In genomic region chr2:214233164-214233563, GRCh38 we compare ENCODE assay signal across 34 cellular contexts.
"Had no signal": no experiment of that assay in that cellular context is flagged by ENCODE, and none has a peak within 500 bp of the region (broad histone marks: within the 10 kb centered on the region; RNA-seq: fewer than 3 reads in every experiment).

No MANE protein-coding gene starts in this region.

- DNase-seq: activated effector memory CD4-positive, alpha-beta T cell treated with anti-CD3 and anti-CD28 coated beads, Interleukin-2, amount 50 U/mL, for 16 hours; activated effector memory CD4-positive, alpha-beta T cell treated with Interleukin-2 at 50 U/mL for 16 hours; activated gamma-delta T cell; activated gamma-delta T cell treated with Interleukin-2 at 50 U/mL for 16 hours; activated naive CD4-positive, alpha-beta T cell; activated naive CD4-positive, alpha-beta T cell treated with anti-CD3 and anti-CD28 coated beads for 36 hours; activated naive CD4-positive, alpha-beta T cell treated with anti-CD3 and anti-CD28 coated beads, Interleukin-2, amount 10 ng/mL, durations not matched to agents 7 days and 5 days; activated naive CD4-positive, alpha-beta T cell treated with anti-CD3 and anti-CD28 coated beads, Interleukin-2, amount 50 U/mL, for 16 hours; activated naive CD4-positive, alpha-beta T cell treated with Interleukin-2 at 50 U/mL for 16 hours; activated naive CD8-positive, alpha-beta T cell treated with anti-CD3 and anti-CD28 coated beads for 36 hours; activated naive CD8-positive, alpha-beta T cell treated with anti-CD3 and anti-CD28 coated beads, Interleukin-2, amount 10 ng/mL, durations not matched to agents 7 days and 5 days; activated naive CD8-positive, alpha-beta T cell treated with anti-CD3 and anti-CD28 coated beads, Interleukin-2, amount 50 U/mL, for 24 hours; activated T-cell treated with anti-CD3 and anti-CD28 coated beads, Interleukin-2, amount 50 U/mL, for 1 hour; activated T-cell treated with anti-CD3 and anti-CD28 coated beads, Interleukin-2, amount 50 U/mL, for 24 hours; activated T-cell treated with anti-CD3 and anti-CD28 coated beads, Interleukin-2, amount 50 U/mL, for 4 hours; activated T-cell treated with anti-CD3 and anti-CD28 coated beads, Interleukin-2, amount 50 U/mL, for 48 hours; activated T-cell treated with anti-CD3 and anti-CD28 coated beads, Interleukin-2, amount 50 U/mL, for 72 hours; adrenal gland; amniotic stem cell; amygdala; anterior cingulate cortex; aorta; body of pancreas; brain microvascular endothelial cell; caudate nucleus; central memory CD4-positive, alpha-beta T cell; cerebellar nuclear complex had no signal

- FAIRE-seq: astrocyte, bronchial epithelial cell had no signal

- H3K4me3 ChIP-seq: adrenal gland, ascending aorta, body of pancreas, breast epithelium, cardiac muscle cell had no signal

- H3K9me3 ChIP-seq: adrenal gland, ascending aorta, body of pancreas, breast epithelium had no signal

- H3K27me3 ChIP-seq: adrenal gland, ascending aorta, body of pancreas, brain microvascular endothelial cell, breast epithelium, cardiac muscle cell had no signal

- H3K4me1 ChIP-seq: adrenal gland, ascending aorta, body of pancreas, breast epithelium had no signal

- H3K27ac ChIP-seq: adrenal gland, ascending aorta, body of pancreas, brain microvascular endothelial cell, breast epithelium, cardiac muscle cell had no signal

- ATAC-seq: activated naive CD4-positive, alpha-beta T cell treated with anti-CD3 and anti-CD28 coated beads, Interleukin-2, amount 50 U/mL, for 72 hours; activated naive CD8-positive, alpha-beta T cell treated with anti-CD3 and anti-CD28 coated beads, Interleukin-2, amount 50 U/mL, for 24 hours; activated T-cell treated with anti-CD3 and anti-CD28 coated beads, Interleukin-2, amount 50 U/mL, for 4 hours; activated T-cell treated with anti-CD3 and anti-CD28 coated beads, Interleukin-2, amount 50 U/mL, for 72 hours; activated T-helper 17 cell treated with anti-CD3 and anti-CD28 coated beads, Interleukin-2, amount 50 U/mL, for 72 hours; body of pancreas had no signal

- H3K36me3 ChIP-seq: adrenal gland, ascending aorta, brain microvascular endothelial cell, breast epithelium, cardiac muscle cell had no signal
